In the genomic region with DNA sequence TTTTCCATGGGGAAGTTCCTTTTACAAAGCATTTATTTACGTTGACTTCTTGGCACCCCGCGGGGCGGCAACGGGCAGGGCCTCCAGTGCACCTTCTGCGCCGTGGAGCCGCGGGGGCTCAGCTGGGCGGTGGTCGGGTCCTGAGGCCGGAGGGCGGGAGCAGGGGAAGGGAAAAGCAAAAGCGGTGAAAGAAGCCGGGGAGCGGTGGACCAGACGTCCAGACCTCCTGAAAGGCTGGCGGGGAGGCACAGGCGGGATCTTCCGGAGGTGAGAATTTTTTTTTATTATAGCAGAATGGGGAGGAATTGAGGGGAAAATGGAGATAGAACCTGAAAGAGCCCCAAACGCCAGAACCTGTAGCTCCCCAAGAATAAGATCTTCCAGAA, we compare ENCODE assay signal across 14 cellular contexts. TPM values are rescaled to one million over a fixed set of nuclear protein-coding genes. Genes with fewer than 3 reads are reported as not detected.
DNase-seq lines count a peak whose midpoint lies in the region; ATAC-seq and TF ChIP-seq lines count a peak whose summit lies in the region.
"Not testable (repeated sequence)": the region's sequence is repeated elsewhere in the genome, so short reads cannot be mapped to it uniquely, and the experiment has no call there.
"Had no signal": no experiment of that assay in that cellular context is flagged by ENCODE, and none has a peak within 500 bp of the region (broad histone marks: within the 10 kb centered on the region; RNA-seq: fewer than 3 reads in every experiment).

No MANE protein-coding gene starts in this region.

- H3K4me3 Mint-ChIP-seq in T-cell (peak overlapping the region; percentile 86 to 94 (median 86)), neural crest cell (peak overlapping the region; percentile 82)
- H3K4me3 Mint-ChIP-seq in activated T-cell treated with anti-CD3 and anti-CD28 coated beads, Interleukin-2, amount 50 U/mL, for 4 hours: peak overlapping the region; percentile 89
- H3K4me3 Mint-ChIP-seq in stimulated activated memory B cell treated with anti-CD40 and anti-IgM and Interleukin-4, amounts not matched to agents 10 μg/mL and 1 μg/mL and 100 μg/mL, for 72 hours: peak overlapping the region; percentile 90

- not testable (repeated sequence) for TF ChIP-seq POLR2A in breast epithelium (IDR thresholded peaks at IDR 0.05)

- not testable (repeated sequence) for H3K9me3 Mint-ChIP-seq in T-cell; activated T-cell treated with anti-CD3 and anti-CD28 coated beads, Interleukin-2, amount 50 U/mL, for 4 hours; neural crest cell; stimulated activated memory B cell treated with anti-CD40 and anti-IgM and Interleukin-4, amounts not matched to agents 10 μg/mL and 1 μg/mL and 100 μg/mL, for 72 hours

- H3K9me3 ChIP-seq in breast epithelium; cardiac muscle cell (ENCODE audit: low read depth): not testable (repeated sequence)

- peak overlapping the region in 1 of 2 donors; percentile 77 for H3K27ac ChIP-seq in breast epithelium
- H3K27ac ChIP-seq in cardiac muscle cell: not testable (repeated sequence)

- peak overlapping the region; percentile 80 to 93 for H3K27ac Mint-ChIP-seq in T-cell
- H3K27ac Mint-ChIP-seq in neural crest cell (ENCODE audit: unreplicated experiment): not testable (repeated sequence)
- H3K27ac Mint-ChIP-seq in stimulated activated memory B cell treated with anti-CD40 and anti-IgM and Interleukin-4, amounts not matched to agents 10 μg/mL and 1 μg/mL and 100 μg/mL, for 72 hours: peak overlapping the region; percentile 85

- H3K27me3 ChIP-seq in breast epithelium, cardiac muscle cell: not testable (repeated sequence)

- H3K36me3 Mint-ChIP-seq in T-cell; activated T-cell treated with anti-CD3 and anti-CD28 coated beads, Interleukin-2, amount 50 U/mL, for 4 hours (ENCODE audit: insufficient read depth); neural crest cell (ENCODE audit: low read depth); stimulated activated memory B cell treated with anti-CD40 and anti-IgM and Interleukin-4, amounts not matched to agents 10 μg/mL and 1 μg/mL and 100 μg/mL, for 72 hours: not testable (repeated sequence)

- ATAC-seq in T-cell (replicated peaks in 1 of 4); activated T-cell treated with anti-CD3 and anti-CD28 coated beads, Interleukin-2, amount 50 U/mL, for 4 hours; stimulated activated memory B cell treated with anti-CD40 and anti-IgM and Interleukin-4, amounts not matched to agents 10 μg/mL and 1 μg/mL and 100 μg/mL, for 72 hours: not testable (repeated sequence)

- not testable (repeated sequence) for H3K27me3 Mint-ChIP-seq in T-cell; activated T-cell treated with anti-CD3 and anti-CD28 coated beads, Interleukin-2, amount 50 U/mL, for 4 hours (ENCODE audit: low read depth); neural crest cell (ENCODE audit: low read depth); stimulated activated memory B cell treated with anti-CD40 and anti-IgM and Interleukin-4, amounts not matched to agents 10 μg/mL and 1 μg/mL and 100 μg/mL, for 72 hours

- H3K4me1 ChIP-seq in breast epithelium; cardiac muscle cell (ENCODE audit: low read depth): not testable (repeated sequence)

- DNase-seq in AG10803 (ENCODE audit: low read depth); HFF-Myc (ENCODE audit: extremely low read depth, low read depth); T-cell; activated T-cell treated with anti-CD3 and anti-CD28 coated beads, Interleukin-2, amount 50 U/mL, for 4 hours; breast epithelium (ENCODE audit: low spot score in 2 of 2); cardiac muscle cell (ENCODE audit: low read depth in 1 of 2, low spot score in 1 of 2); neural crest cell (ENCODE audit: low read depth, low spot score): not testable (repeated sequence)

- not testable (repeated sequence) for H3K4me1 Mint-ChIP-seq in T-cell; activated T-cell treated with anti-CD3 and anti-CD28 coated beads, Interleukin-2, amount 50 U/mL, for 4 hours (ENCODE audit: low read depth); neural crest cell; stimulated activated memory B cell treated with anti-CD40 and anti-IgM and Interleukin-4, amounts not matched to agents 10 μg/mL and 1 μg/mL and 100 μg/mL, for 72 hours

- CTCF ChIA-PET in T-cell (lab: Charles Lee): not testable (repeated sequence)

- not testable (repeated sequence) for TF ChIP-seq CTCF in AG10803 (conservative IDR thresholded peaks at IDR 0.05; ENCODE audit: low read length); HFF-Myc (IDR thresholded peaks at IDR 0.05; ENCODE audit: low read depth, low read length, missing control alignments); breast epithelium (IDR thresholded peaks at IDR 0.05); cardiac muscle cell (IDR thresholded peaks at IDR 0.05; ENCODE audit: low read depth, low read length); neural crest cell (conservative IDR thresholded peaks at IDR 0.05)

- intact Hi-C loops in breast epithelium (cut with DNase I; ENCODE audit: low total_unique reads): not testable (repeated sequence)

- POLR2A ChIA-PET in T-cell (lab: Charles Lee): not testable (repeated sequence)

- H3K4me3 ChIP-seq in AG10803 (ENCODE audit: low read length): peak overlapping the region; percentile 39
- H3K4me3 ChIP-seq in HFF-Myc (replicated peaks; ENCODE audit: low read depth, low read length): peak overlapping the region; percentile 43
- H3K4me3 ChIP-seq in breast epithelium: peak overlapping the region in 2 of 3 donors; percentile 35 to 55
- H3K4me3 ChIP-seq in cardiac muscle cell: peak overlapping the region; percentile 58

- H3K36me3 ChIP-seq in breast epithelium, cardiac muscle cell: not testable (repeated sequence)

RNA-seq across cellular contexts. Expression of gene PPIAL4A, which starts 44.6 kb away (rescaled TPM):
- total RNA-seq in T-cell (not detected), breast epithelium (not detected), cardiac muscle cell (not detected in 2 replicates), neural crest cell (not detected in 2 replicates)
- total RNA-seq in activated T-cell treated with anti-CD3 and anti-CD28 coated beads, Interleukin-2, amount 50 U/mL, for 4 hours: not detected
- not detected in 2 replicates for polyA plus RNA-seq in cardiac muscle cell
- total RNA-seq: activated naive CD4-positive, alpha-beta T cell treated with anti-CD3 and anti-CD28 coated beads, Interleukin-2, amount 50 U/mL, for 72 hours; foreskin keratinocyte; G401; left lobe of liver; prostate gland; upper lobe of right lung had no signal
- polyA plus RNA-seq: foreskin keratinocyte had no signal
